18 cellular contexts compared by ENCODE assay signal in genomic region chr2:152454391-152454790, GRCh38.
DNase-seq lines count a peak whose midpoint lies in the region; ATAC-seq and TF ChIP-seq lines count a peak whose summit lies in the region.
"Had no signal": no experiment of that assay in that cellular context is flagged by ENCODE, and none has a peak within 500 bp of the region (broad histone marks: within the 10 kb centered on the region; RNA-seq: fewer than 3 reads in every experiment).

No MANE protein-coding gene starts in this region.

- peak overlapping the region; percentile 94 for H3K27ac ChIP-seq in HUES48 (ENCODE audit: low read depth, low read length)
- peak overlapping the region; percentile 93 for H3K27ac ChIP-seq in caudate nucleus (ENCODE audit: low read depth, low read length)
- H3K27ac ChIP-seq in iPS-20b (ENCODE audit: low read length): peak overlapping the region; percentile 28
- H3K27ac ChIP-seq in osteoblast (ENCODE audit: low read depth, low read length): no peak overlapping the region
- H3K27ac ChIP-seq: C4-2B, Peyer's patch had no signal

- no peak overlapping the region for H3K4me3 Mint-ChIP-seq in progenitor cell of endocrine pancreas (ENCODE audit: low read depth)

- H3K9ac ChIP-seq in HUES48 (ENCODE audit: low read depth, low read length): no peak overlapping the region
- no peak overlapping the region; the same call in 1 of the 2 replicates for H3K9ac ChIP-seq in iPS-20b (ENCODE audit: low read depth, low read length)

- peaks cover 40% of the 10 kb centered on the region for H3K79me2 ChIP-seq in osteoblast (ENCODE audit: insufficient read depth, low read length)

- H4K20me1 ChIP-seq in osteoblast (ENCODE audit: insufficient read depth, low read length): peaks cover 3% of the 10 kb centered on the region

- TF ChIP-seq CTCF in progenitor cell of endocrine pancreas (IDR thresholded peaks at IDR 0.05; ENCODE audit: unreplicated experiment): no peak
- TF ChIP-seq CTCF in osteoblast (IDR thresholded peaks at IDR 0.05; ENCODE audit: extremely low read depth, low read depth, low read length): no peak

- H3K4me3 ChIP-seq in HUES48 (ENCODE audit: low read depth, low read length) (no peak overlapping the region), iPS-20b (ENCODE audit: low read length) (no peak overlapping the region), osteoblast (ENCODE audit: insufficient read depth, low read length) (no peak overlapping the region)
- H3K4me3 ChIP-seq: A549, GM12878, Peyer's patch had no signal

- DNase-seq in caudate nucleus (lab: John Stamatoyannopoulos, UW) (peak in 7 of 61 donors; percentile 25 to 80 (median 44)), progenitor cell of endocrine pancreas (ENCODE audit: low spot score, unreplicated experiment) (no peak), middle frontal gyrus (ENCODE audit: extremely low spot score, low spot score) (no peak), SKM-1 treated with dmso at 0.1 percent for 144 hours (lab: John Stamatoyannopoulos, UW; ENCODE audit: unreplicated experiment) (no peak), osteoblast (ENCODE audit: insufficient read length, low spot score, missing footprints) (no peak)
- DNase-seq: GDM1, GOT3, NCI-H1092, NCI-H2107, NCI-H226, Peyer's patch, Right ventricle myocardium superior had no signal

- H2AFZ ChIP-seq in osteoblast (ENCODE audit: low read length): no peak overlapping the region

- H3K36me3 ChIP-seq in HUES48 (ENCODE audit: control insufficient read depth, insufficient read depth, low read length): no peaks in the 10 kb centered on the region
- no peaks in the 10 kb centered on the region for H3K36me3 ChIP-seq in iPS-20b (ENCODE audit: insufficient read depth, low read depth, low read length)
- H3K36me3 ChIP-seq in osteoblast (ENCODE audit: insufficient read depth, low read length): no peaks in the 10 kb centered on the region
- H3K36me3 ChIP-seq: Peyer's patch had no signal

- ATAC-seq in HG02840 (IDR thresholded peaks at IDR 0.05; ENCODE audit: low FRiP score, unreplicated experiment): no peak
- ATAC-seq: A549, GM12878 had no signal

- H3K27me3 Mint-ChIP-seq in progenitor cell of endocrine pancreas: no peaks in the 10 kb centered on the region

- H3K4me2 ChIP-seq in osteoblast (ENCODE audit: insufficient read depth, low read length): no peak overlapping the region
- H3K4me2 ChIP-seq: A549 had no signal

- H3K4me1 ChIP-seq in HUES48 (ENCODE audit: control insufficient read depth, insufficient read depth, low read length) (peaks cover 50% of the 10 kb centered on the region), iPS-20b (ENCODE audit: insufficient read depth, low read length) (peaks cover 49% of the 10 kb centered on the region), osteoblast (ENCODE audit: insufficient read depth, low read length) (no peaks in the 10 kb centered on the region)
- H3K4me1 ChIP-seq: Peyer's patch had no signal

- H3K27me3 ChIP-seq in HUES48 (ENCODE audit: control insufficient read depth, insufficient read depth, low read length): no peaks in the 10 kb centered on the region
- no peaks in the 10 kb centered on the region for H3K27me3 ChIP-seq in iPS-20b (ENCODE audit: insufficient read depth, low read length)
- no peaks in the 10 kb centered on the region for H3K27me3 ChIP-seq in osteoblast (ENCODE audit: insufficient read depth, low read length)
- H3K27me3 ChIP-seq: Peyer's patch had no signal

- peaks cover 3% of the 10 kb centered on the region for H3K36me3 Mint-ChIP-seq in progenitor cell of endocrine pancreas (ENCODE audit: insufficient read depth)

- H3K27ac Mint-ChIP-seq in progenitor cell of endocrine pancreas: peak overlapping the region; percentile 29

- H3K9me3 Mint-ChIP-seq in progenitor cell of endocrine pancreas (ENCODE audit: low read depth): peaks cover 9% of the 10 kb centered on the region

- H3K9me3 ChIP-seq in HUES48 (ENCODE audit: control insufficient read depth, insufficient read depth, low read length): no peaks in the 10 kb centered on the region
- H3K9me3 ChIP-seq in iPS-20b (ENCODE audit: insufficient read depth, low read depth, low read length): no peaks in the 10 kb centered on the region
- H3K9me3 ChIP-seq in osteoblast (ENCODE audit: low read depth, low read length): no peaks in the 10 kb centered on the region
- H3K9me3 ChIP-seq: A549, Peyer's patch had no signal

- peaks cover 48% of the 10 kb centered on the region for H3K4me1 Mint-ChIP-seq in progenitor cell of endocrine pancreas (ENCODE audit: low read depth)
